Comparison of ENCODE assay signal across 8 cellular contexts in genomic region chr14:96363751-96364336, GRCh38. TPM values are rescaled to one million over a fixed set of nuclear protein-coding genes. Genes with fewer than 3 reads are reported as not detected.
A peak's percentile ranks its signal among the peaks of the same experiment; 100 is the strongest.
DNase-seq lines count a peak whose midpoint lies in the region; ATAC-seq and TF ChIP-seq lines count a peak whose summit lies in the region.

No MANE protein-coding gene starts in this region.

- H3K27me3 Mint-ChIP-seq in T-helper 17 cell: no peaks in the 10 kb centered on the region
- H3K27me3 Mint-ChIP-seq in chondrocyte (ENCODE audit: low read depth): no peaks in the 10 kb centered on the region

- in situ Hi-C loops in KBM-7 (cut with MboI; ENCODE audit: low pct_unique_long_range_greater_than_20kb, low sequenced_read_pairs): no loop called here

- TF ChIP-seq CTCF in chondrocyte (IDR thresholded peaks at IDR 0.05): no peak
- no peak for TF ChIP-seq CTCF in left lung (IDR thresholded peaks at IDR 0.05)

- intact Hi-C loops in left lung (cut with DNase I): no loop called here

- H3K27ac Mint-ChIP-seq in T-helper 17 cell (peak overlapping the region; percentile 90), chondrocyte (ENCODE audit: unreplicated experiment) (peak overlapping the region; percentile 46)

- peak; percentile 61 for DNase-seq in EL
- DNase-seq in KBM-7: peak; percentile 49
- DNase-seq in T-helper 17 cell: peak in 1 of 3 donors; percentile 18
- no peak for DNase-seq in chondrocyte (ENCODE audit: low spot score)
- peak; percentile 63 to 75 for DNase-seq in left lung
- DNase-seq in stimulated activated CD4-positive, alpha-beta T cell treated with anti-CD3 and anti-CD28 coated beads, Interleukin-4, amount 100 ng/mL, for 1 hour: peak; percentile 39
- no peak for DNase-seq in cerebellar nuclear complex (lab: John Stamatoyannopoulos, UW)

- H3K27ac ChIP-seq in left lung: peak overlapping the region; percentile 76 to 92

- H3K4me1 Mint-ChIP-seq in T-helper 17 cell (peaks cover 44% of the 10 kb centered on the region), chondrocyte (ENCODE audit: low read depth) (peaks cover 41% of the 10 kb centered on the region)

- ATAC-seq in GM21576 (IDR thresholded peaks at IDR 0.05; ENCODE audit: unreplicated experiment) (peak; percentile 26), T-helper 17 cell (peak; percentile 21), left lung (peak; percentile 65)

- peaks cover 14 to 55% of the 10 kb centered on the region in 2 donors for H3K4me1 ChIP-seq in left lung

- no peaks in the 10 kb centered on the region for H3K36me3 ChIP-seq in left lung

- peaks cover 5% of the 10 kb centered on the region for H3K9me3 Mint-ChIP-seq in chondrocyte (ENCODE audit: low read depth)

- H3K36me3 Mint-ChIP-seq in T-helper 17 cell (ENCODE audit: low read depth) (peaks cover 2% of the 10 kb centered on the region), chondrocyte (ENCODE audit: low read depth) (no peaks in the 10 kb centered on the region)

- H3K9me3 ChIP-seq in T-helper 17 cell (ENCODE audit: control insufficient read depth, low read length, poor library complexity, severe bottlenecking) (no peaks in the 10 kb centered on the region), left lung (no peaks in the 10 kb centered on the region)

- H3K4me3 ChIP-seq in left lung: peak overlapping the region; percentile 79 to 90

- peak overlapping the region; percentile 92 for H3K4me3 Mint-ChIP-seq in T-helper 17 cell
- H3K4me3 Mint-ChIP-seq in chondrocyte (ENCODE audit: unreplicated experiment): peak overlapping the region; percentile 77

- no peaks in the 10 kb centered on the region for H3K27me3 ChIP-seq in left lung

RNA-seq across cellular contexts. Expression of gene GSKIP, which starts 0.5 kb away (rescaled TPM):
- total RNA-seq in T-helper 17 cell: 10 to 100 TPM in 1 of 2 donors, 1 to 10 TPM in 1; 9.3 to 13.2 TPM
- 15.0 to 22.4 TPM (median 19.4 TPM) in 3 replicates for total RNA-seq in chondrocyte
- 10 to 100 TPM; 19.6 to 22.2 TPM for total RNA-seq in left lung

RNA-seq across cellular contexts. Expression of gene ATG2B, which starts 0.7 kb away (rescaled TPM):
- total RNA-seq in T-helper 17 cell (10 to 100 TPM; 27.8 to 28.7 TPM), chondrocyte (17.0 to 18.1 TPM (median 17.8 TPM) in 3 replicates), left lung (10 to 100 TPM; 19.5 to 21.1 TPM)

RNA-seq across cellular contexts. Expression of gene AK7, which starts 28.1 kb away (rescaled TPM):
- not detected for total RNA-seq in T-helper 17 cell
- 0.05 TPM in 1 of 3 replicates, not detected in the others for total RNA-seq in chondrocyte
- 1 to 10 TPM; 3.4 to 7.3 TPM for total RNA-seq in left lung

Comparison
In these comparisons a context has a peak if more than half of its experiments do, and no peak if none do; other contexts are left out.
1. DNase-seq: peak in EL (single experiment), KBM-7 (single experiment), left lung (2 of 2) and stimulated activated CD4-positive, alpha-beta T cell treated with anti-CD3 and anti-CD28 coated beads, Interleukin-4, amount 100 ng/mL, for 1 hour (single experiment); none in chondrocyte (single experiment) and cerebellar nuclear complex (0 of 2).
2. Peak in every context shown above with its lines, with median percentiles within 50 percentile points of each other: ATAC-seq.